ENCODE assay signal across 28 cellular contexts in the genomic region with DNA sequence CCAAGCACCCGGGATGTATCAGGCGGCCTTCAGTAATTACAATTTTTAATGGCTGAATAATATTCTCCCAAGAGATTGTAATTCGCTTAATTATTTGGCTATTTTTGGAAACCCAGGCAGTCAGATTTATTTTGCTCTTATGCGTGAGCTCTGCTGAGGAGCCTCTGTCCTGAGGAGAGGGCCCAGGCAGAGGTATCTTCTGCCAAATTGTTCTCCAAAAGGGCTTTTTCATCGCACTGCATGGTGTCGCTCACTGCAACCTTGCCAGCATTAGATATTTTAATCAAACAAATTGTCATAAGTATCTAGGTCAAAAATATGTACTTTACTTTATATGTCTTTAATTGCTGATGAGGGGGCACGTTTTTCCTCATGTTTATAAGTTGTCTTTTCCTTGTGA. TPM values are rescaled to one million over a fixed set of nuclear protein-coding genes. Genes with fewer than 3 reads are reported as not detected.
"Had no signal": no experiment of that assay in that cellular context is flagged by ENCODE, and none has a peak within 500 bp of the region (broad histone marks: within the 10 kb centered on the region; RNA-seq: fewer than 3 reads in every experiment).

No MANE protein-coding gene starts in this region.

- H3K9me3 ChIP-seq: ovary, psoas muscle, right lobe of liver, sigmoid colon, suprapubic skin, testis, tibial artery, transverse colon, upper lobe of right lung, uterus had no signal

- H3K4me2 ChIP-seq: neural progenitor cell had no signal

- H3K79me2 ChIP-seq: parathyroid adenoma had no signal

- DNase-seq: natural killer cell; occipital lobe; ovary; posterior cingulate gyrus; psoas muscle; right cardiac atrium; right lobe of liver; sigmoid colon; small intestine; stimulated activated CD4-positive, alpha-beta T cell treated with anti-CD3 and anti-CD28 coated beads, Interleukin-15, amount 100 ng/mL, for 24 hours; stimulated activated CD4-positive, alpha-beta T cell treated with anti-CD3 and anti-CD28 coated beads, Interleukin-2, amount 100 ng/mL, for 24 hours; stimulated activated CD4-positive, alpha-beta T cell treated with anti-CD3 and anti-CD28 coated beads, Interleukin-2, amount 100 ng/mL, for 48 hours; stimulated activated CD4-positive, alpha-beta T cell treated with anti-CD3 and anti-CD28 coated beads, Interleukin-4, amount 100 ng/mL, for 4 hours; stimulated activated CD8-positive, alpha-beta memory T cell treated with anti-CD3 and anti-CD28 coated beads, Interleukin-4, amount 100 ng/mL, for 48 hours; stimulated activated naive CD4-positive, alpha-beta T cell; stimulated activated naive CD8-positive, alpha-beta T cell treated with anti-CD3 and anti-CD28 coated beads, Interleukin-15, amount 100 ng/mL, for 72 hours; stimulated activated naive CD8-positive, alpha-beta T cell treated with anti-CD3 and anti-CD28 coated beads, Interleukin-15, Interleukin-2, amounts not matched to agents 100 U/mL and 50 U/mL, for 24 hours; substantia nigra; testis; tibial artery; transverse colon; upper lobe of right lung; uterus had no signal

- H3K36me3 ChIP-seq: neural progenitor cell, ovary, right lobe of liver, sigmoid colon, suprapubic skin, tibial artery, transverse colon, upper lobe of right lung, uterus had no signal

- H3K4me1 ChIP-seq: neural progenitor cell, parathyroid adenoma, psoas muscle, right lobe of liver, testis, transverse colon, upper lobe of right lung, uterus had no signal

- H3K4me3 ChIP-seq: neural progenitor cell, ovary, psoas muscle, right lobe of liver, sigmoid colon, suprapubic skin, testis, tibial artery, transverse colon, upper lobe of right lung, uterus had no signal

- H2AFZ ChIP-seq: neural progenitor cell, parathyroid adenoma had no signal

- H3K27me3 ChIP-seq: ovary, testis had no signal

- H3K27ac ChIP-seq: neural progenitor cell, ovary, parathyroid adenoma, psoas muscle, right lobe of liver, sigmoid colon, suprapubic skin, testis, tibial artery, transverse colon, upper lobe of right lung, uterus had no signal

- ATAC-seq: natural killer cell; psoas muscle; right lobe of liver; stimulated activated memory B cell treated with anti-CD40 and anti-IgM and Interleukin-4, amounts not matched to agents 10 μg/mL and 1 μg/mL and 100 μg/mL, for 72 hours; stimulated activated naive CD8-positive, alpha-beta T cell treated with anti-CD3 and anti-CD28 coated beads, Interleukin-15, amount 100 ng/mL, for 72 hours; stimulated activated naive CD8-positive, alpha-beta T cell treated with anti-CD3 and anti-CD28 coated beads, Interleukin-15, Interleukin-2, amounts not matched to agents 100 U/mL and 50 U/mL, for 24 hours; upper lobe of right lung had no signal

RNA-seq across cellular contexts. Expression of gene ATP2B3, which starts 5.8 kb away (rescaled TPM):
- total RNA-seq: natural killer cell, osteoblast, right cardiac atrium, suprapubic skin, transverse colon, upper lobe of right lung had no signal

RNA-seq across cellular contexts. Expression of gene BGN, which starts 28.5 kb away (rescaled TPM):
- total RNA-seq: natural killer cell had no signal
